ENCODE assay signal across 13 cellular contexts in genomic region chr2:141015339-141016047, GRCh38.
A peak's percentile ranks its signal among the peaks of the same experiment; 100 is the strongest.
DNase-seq lines count a peak whose midpoint lies in the region; ATAC-seq, FAIRE-seq and TF ChIP-seq lines count a peak whose summit lies in the region.
"Had no signal": no experiment of that assay in that cellular context is flagged by ENCODE, and none has a peak within 500 bp of the region (broad histone marks: within the 10 kb centered on the region; RNA-seq: fewer than 3 reads in every experiment).

No MANE protein-coding gene starts in this region.

- H3K4me3 ChIP-seq in adipocyte (ENCODE audit: low read length) (no peak overlapping the region), osteoblast (ENCODE audit: insufficient read depth, low read length) (no peak overlapping the region), brain microvascular endothelial cell (ENCODE audit: low read depth, low read length) (no peak overlapping the region)

- ATAC-seq in Right ventricle myocardium superior (ENCODE audit: poor library complexity) (peak; percentile 98), HG03432 (IDR thresholded peaks at IDR 0.05; ENCODE audit: unreplicated experiment) (no peak)
- ATAC-seq: activated CD8-positive, alpha-beta T cell treated with anti-CD3 and anti-CD28 coated beads, Interleukin-2, amount 10 ng/mL, durations not matched to agents 7 days and 5 days; stimulated activated naive CD8-positive, alpha-beta T cell treated with anti-CD3 and anti-CD28 coated beads, Interleukin-15, Interleukin-2, amounts not matched to agents 100 U/mL and 50 U/mL, for 24 hours; T-helper 17 cell had no signal

- H3K27me3 ChIP-seq in adipocyte (replicated peaks; ENCODE audit: control insufficient read depth, insufficient read depth, low read length) = no peaks in the 10 kb centered on the region
- no peaks in the 10 kb centered on the region for H3K27me3 ChIP-seq in osteoblast (ENCODE audit: insufficient read depth, low read length)
- H3K27me3 ChIP-seq in brain microvascular endothelial cell (replicated peaks) = no peaks in the 10 kb centered on the region

- H3K9ac ChIP-seq in adipocyte (ENCODE audit: low read length) = no peak overlapping the region

- FAIRE-seq in GM12892 (lab: Jason Lieb, UNC) = no peak

- H3K4me2 ChIP-seq in osteoblast (ENCODE audit: insufficient read depth, low read length) = no peak overlapping the region

- TF ChIP-seq CTCF in osteoblast (IDR thresholded peaks at IDR 0.05; ENCODE audit: extremely low read depth, low read depth, low read length) = no peak
- no peak for TF ChIP-seq CTCF in brain microvascular endothelial cell (IDR thresholded peaks at IDR 0.05; ENCODE audit: low read depth, low read length, missing control alignments)

- H4K20me1 ChIP-seq in osteoblast (ENCODE audit: insufficient read depth, low read length) = no peaks in the 10 kb centered on the region

- H2AFZ ChIP-seq in osteoblast (ENCODE audit: low read length) = peak overlapping the region; percentile 54

- no peaks in the 10 kb centered on the region for H3K36me3 ChIP-seq in adipocyte (ENCODE audit: control insufficient read depth, insufficient read depth, low read length, severe bottlenecking)
- H3K36me3 ChIP-seq in osteoblast (ENCODE audit: insufficient read depth, low read length) = no peaks in the 10 kb centered on the region
- H3K36me3 ChIP-seq in brain microvascular endothelial cell (replicated peaks) = no peaks in the 10 kb centered on the region

- no peaks in the 10 kb centered on the region for H3K79me2 ChIP-seq in osteoblast (ENCODE audit: insufficient read depth, low read length)

- H3K27ac ChIP-seq in osteoblast (ENCODE audit: low read depth, low read length) (no peak overlapping the region), brain microvascular endothelial cell (no peak overlapping the region)

- in situ Hi-C loops in brain microvascular endothelial cell (cut with HindIII; ENCODE audit: low pct_ligation_motif_present, low sequenced_read_pairs) = no loop called here

- H3K4me1 ChIP-seq in adipocyte (ENCODE audit: control insufficient read depth, insufficient read depth, low read length) (peaks cover 11% of the 10 kb centered on the region), osteoblast (ENCODE audit: insufficient read depth, low read length) (peaks cover 4% of the 10 kb centered on the region)

- H3K9me3 ChIP-seq in adipocyte (ENCODE audit: control insufficient read depth, low read length) = no peaks in the 10 kb centered on the region
- H3K9me3 ChIP-seq in osteoblast (ENCODE audit: low read depth, low read length) = no peaks in the 10 kb centered on the region

- intact Hi-C loops in Right ventricle myocardium superior (cut with DNase I) = no loop called here

- no peak for TF ChIP-seq POLR2A in GM12892 (IDR thresholded peaks at IDR 0.05; ENCODE audit: low read depth, low read length)

- DNase-seq in GM04503 (ENCODE audit: low read depth) (peak; percentile 11), adipocyte (ENCODE audit: low read depth) (peak; percentile 24), Right ventricle myocardium superior (peak; percentile 45), osteoblast (ENCODE audit: insufficient read length, low spot score, missing footprints) (no peak), GM12892 (ENCODE audit: insufficient read length) (no peak), brain microvascular endothelial cell (no peak)
- no peak for DNase-seq in activated naive CD4-positive, alpha-beta T cell treated with anti-CD3 and anti-CD28 coated beads, Interleukin-2, amount 50 U/mL, for 16 hours
- DNase-seq: activated CD8-positive, alpha-beta T cell treated with anti-CD3 and anti-CD28 coated beads, Interleukin-2, amount 10 ng/mL, durations not matched to agents 7 days and 5 days; DMS53; NCI-H748 treated with DMSO at 0.1 percent for 48 hours; stimulated activated naive CD8-positive, alpha-beta T cell treated with anti-CD3 and anti-CD28 coated beads, Interleukin-15, Interleukin-2, amounts not matched to agents 100 U/mL and 50 U/mL, for 24 hours; T-helper 17 cell had no signal

Comparison
In these comparisons a context has a peak if more than half of its experiments do, and no peak if none do; other contexts are left out.
1. DNase-seq: peak in GM04503 (single experiment), adipocyte (single experiment) and Right ventricle myocardium superior (single experiment); none in osteoblast (single experiment), activated naive CD4-positive, alpha-beta T cell treated with anti-CD3 and anti-CD28 coated beads, Interleukin-2, amount 50 U/mL, for 16 hours (single experiment), GM12892 (single experiment) and brain microvascular endothelial cell (single experiment).